ENCODE assay signal across 25 cellular contexts in the genomic region with DNA sequence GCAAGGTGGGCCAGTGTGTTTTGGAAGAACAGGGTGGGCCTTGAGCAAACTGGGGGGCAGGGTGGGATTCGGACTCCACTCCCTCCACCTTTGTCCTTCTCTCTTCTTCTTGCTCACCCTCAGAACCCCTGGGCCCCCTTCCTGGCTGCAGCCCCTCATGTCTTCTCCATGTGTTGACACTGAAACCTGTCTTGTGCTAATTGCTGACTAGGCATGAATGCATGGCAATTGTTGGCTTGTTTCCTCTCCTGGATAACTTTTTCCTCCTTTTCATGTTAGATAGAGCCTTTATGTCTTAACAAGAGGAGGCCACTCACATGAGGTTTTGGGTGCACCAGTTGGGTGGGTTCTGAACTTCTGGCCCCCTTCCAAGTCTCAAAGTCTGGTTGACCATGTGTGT.
"Had no signal": no experiment of that assay in that cellular context is flagged by ENCODE, and none has a peak within 500 bp of the region (broad histone marks: within the 10 kb centered on the region; RNA-seq: fewer than 3 reads in every experiment).

No MANE protein-coding gene starts in this region.

- H3K9me3 ChIP-seq: ascending aorta, breast epithelium had no signal

- DNase-seq: activated CD4-positive, alpha-beta memory T cell treated with anti-CD3 and anti-CD28 coated beads for 36 hours; activated CD4-positive, alpha-beta T cell treated with anti-CD3 and anti-CD28 coated beads for 36 hours; activated CD4-positive, alpha-beta T cell treated with anti-CD3 and anti-CD28 coated beads, Interleukin-2, amount 10 ng/mL, durations not matched to agents 24 days and 14 days; activated CD4-positive, CD25-positive, alpha-beta regulatory T cell; activated CD4-positive, CD25-positive, alpha-beta regulatory T cell treated with anti-CD3 and anti-CD28 coated beads, Interleukin-2, amount 50 U/mL, for 72 hours; activated CD8-positive, alpha-beta memory T cell treated with anti-CD3 and anti-CD28 coated beads, Interleukin-2, amount 10 ng/mL, durations not matched to agents 7 days and 5 days; activated CD8-positive, alpha-beta memory T cell treated with anti-CD3 and anti-CD28 coated beads, Interleukin-2, amount 50 U/mL, for 4 hours; activated CD8-positive, alpha-beta T cell treated with anti-CD3 and anti-CD28 coated beads, Interleukin-2, amount 10 ng/mL, durations not matched to agents 7 days and 5 days; activated gamma-delta T cell; activated naive CD4-positive, alpha-beta T cell; activated naive CD4-positive, alpha-beta T cell treated with anti-CD3 and anti-CD28 coated beads, Interleukin-2, amount 10 ng/mL, durations not matched to agents 7 days and 5 days; activated naive CD8-positive, alpha-beta T cell treated with anti-CD3 and anti-CD28 coated beads, Interleukin-2, amount 10 ng/mL, durations not matched to agents 7 days and 5 days; activated T-cell treated with anti-CD3 and anti-CD28 coated beads, Interleukin-2, amount 50 U/mL, for 1 hour; activated T-cell treated with anti-CD3 and anti-CD28 coated beads, Interleukin-2, amount 50 U/mL, for 72 hours; cortex of kidney; dermis blood vessel endothelial cell; effector CD8-positive, alpha-beta T cell; foreskin fibroblast; T-helper 2 cell had no signal

- H3K27me3 Mint-ChIP-seq: activated CD4-positive, alpha-beta memory T cell treated with anti-CD3 and anti-CD28 coated beads for 36 hours; activated CD4-positive, alpha-beta T cell treated with anti-CD3 and anti-CD28 coated beads, Interleukin-2, amount 10 ng/mL, durations not matched to agents 24 days and 14 days; activated CD8-positive, alpha-beta memory T cell treated with anti-CD3 and anti-CD28 coated beads, Interleukin-2, amount 10 ng/mL, durations not matched to agents 7 days and 5 days; activated naive CD4-positive, alpha-beta T cell treated with anti-CD3 and anti-CD28 coated beads, Interleukin-2, amount 10 ng/mL, durations not matched to agents 7 days and 5 days had no signal

- H3K4me1 Mint-ChIP-seq: activated CD4-positive, alpha-beta T cell treated with anti-CD3 and anti-CD28 coated beads for 36 hours; activated CD4-positive, alpha-beta T cell treated with anti-CD3 and anti-CD28 coated beads, Interleukin-2, amount 10 ng/mL, durations not matched to agents 24 days and 14 days; activated CD8-positive, alpha-beta memory T cell treated with anti-CD3 and anti-CD28 coated beads, Interleukin-2, amount 10 ng/mL, durations not matched to agents 7 days and 5 days; activated naive CD4-positive, alpha-beta T cell treated with anti-CD3 and anti-CD28 coated beads, Interleukin-2, amount 10 ng/mL, durations not matched to agents 7 days and 5 days; activated naive CD8-positive, alpha-beta T cell treated with anti-CD3 and anti-CD28 coated beads, Interleukin-2, amount 10 ng/mL, durations not matched to agents 7 days and 5 days had no signal

- H3K4me3 ChIP-seq: ascending aorta, breast epithelium, cardiac muscle cell had no signal

- H3K27ac Mint-ChIP-seq: activated CD4-positive, alpha-beta memory T cell treated with anti-CD3 and anti-CD28 coated beads for 36 hours; activated CD4-positive, alpha-beta T cell treated with anti-CD3 and anti-CD28 coated beads for 36 hours; activated CD4-positive, alpha-beta T cell treated with anti-CD3 and anti-CD28 coated beads, Interleukin-2, amount 10 ng/mL, durations not matched to agents 24 days and 14 days; activated CD8-positive, alpha-beta memory T cell treated with anti-CD3 and anti-CD28 coated beads, Interleukin-2, amount 10 ng/mL, durations not matched to agents 7 days and 5 days; activated CD8-positive, alpha-beta T cell treated with anti-CD3 and anti-CD28 coated beads, Interleukin-2, amount 10 ng/mL, durations not matched to agents 7 days and 5 days; activated naive CD4-positive, alpha-beta T cell treated with anti-CD3 and anti-CD28 coated beads, Interleukin-2, amount 10 ng/mL, durations not matched to agents 7 days and 5 days; activated naive CD4-positive, alpha-beta T cell treated with anti-CD3 and anti-CD28 coated beads, Interleukin-2, amount 50 U/mL, for 72 hours; activated naive CD8-positive, alpha-beta T cell treated with anti-CD3 and anti-CD28 coated beads, Interleukin-2, amount 10 ng/mL, durations not matched to agents 7 days and 5 days; activated T-cell treated with anti-CD3 and anti-CD28 coated beads, Interleukin-2, amount 50 U/mL, for 72 hours; brain had no signal

- H3K27me3 ChIP-seq: ascending aorta, cardiac muscle cell had no signal

- H3K4me3 Mint-ChIP-seq: activated CD4-positive, alpha-beta memory T cell treated with anti-CD3 and anti-CD28 coated beads for 36 hours; activated CD4-positive, alpha-beta T cell treated with anti-CD3 and anti-CD28 coated beads for 36 hours; activated CD4-positive, alpha-beta T cell treated with anti-CD3 and anti-CD28 coated beads, Interleukin-2, amount 10 ng/mL, durations not matched to agents 24 days and 14 days; activated CD8-positive, alpha-beta memory T cell treated with anti-CD3 and anti-CD28 coated beads, Interleukin-2, amount 10 ng/mL, durations not matched to agents 7 days and 5 days; activated CD8-positive, alpha-beta T cell treated with anti-CD3 and anti-CD28 coated beads, Interleukin-2, amount 10 ng/mL, durations not matched to agents 7 days and 5 days; activated naive CD4-positive, alpha-beta T cell treated with anti-CD3 and anti-CD28 coated beads, Interleukin-2, amount 10 ng/mL, durations not matched to agents 7 days and 5 days; activated naive CD8-positive, alpha-beta T cell treated with anti-CD3 and anti-CD28 coated beads, Interleukin-2, amount 10 ng/mL, durations not matched to agents 7 days and 5 days; activated T-cell treated with anti-CD3 and anti-CD28 coated beads, Interleukin-2, amount 50 U/mL, for 72 hours; brain had no signal

- H3K4me1 ChIP-seq: ascending aorta, breast epithelium had no signal

- H3K27ac ChIP-seq: ascending aorta, breast epithelium, cardiac muscle cell had no signal

- ATAC-seq: activated CD4-positive, alpha-beta T cell treated with anti-CD3 and anti-CD28 coated beads for 36 hours; activated CD8-positive, alpha-beta memory T cell treated with anti-CD3 and anti-CD28 coated beads, Interleukin-2, amount 10 ng/mL, durations not matched to agents 7 days and 5 days; activated CD8-positive, alpha-beta T cell treated with anti-CD3 and anti-CD28 coated beads, Interleukin-2, amount 10 ng/mL, durations not matched to agents 7 days and 5 days; activated naive CD4-positive, alpha-beta T cell treated with anti-CD3 and anti-CD28 coated beads, Interleukin-2, amount 50 U/mL, for 72 hours; activated T-cell treated with anti-CD3 and anti-CD28 coated beads, Interleukin-2, amount 50 U/mL, for 72 hours; esophagus mucosa had no signal

- H3K36me3 Mint-ChIP-seq: activated CD4-positive, alpha-beta memory T cell treated with anti-CD3 and anti-CD28 coated beads for 36 hours; activated CD8-positive, alpha-beta memory T cell treated with anti-CD3 and anti-CD28 coated beads, Interleukin-2, amount 10 ng/mL, durations not matched to agents 7 days and 5 days; activated naive CD4-positive, alpha-beta T cell treated with anti-CD3 and anti-CD28 coated beads, Interleukin-2, amount 10 ng/mL, durations not matched to agents 7 days and 5 days; activated naive CD4-positive, alpha-beta T cell treated with anti-CD3 and anti-CD28 coated beads, Interleukin-2, amount 50 U/mL, for 72 hours; activated naive CD8-positive, alpha-beta T cell treated with anti-CD3 and anti-CD28 coated beads, Interleukin-2, amount 10 ng/mL, durations not matched to agents 7 days and 5 days had no signal

- H3K36me3 ChIP-seq: ascending aorta, breast epithelium, cardiac muscle cell had no signal

- H3K9me3 Mint-ChIP-seq: activated CD4-positive, alpha-beta memory T cell treated with anti-CD3 and anti-CD28 coated beads for 36 hours; activated CD4-positive, alpha-beta T cell treated with anti-CD3 and anti-CD28 coated beads, Interleukin-2, amount 10 ng/mL, durations not matched to agents 24 days and 14 days; activated naive CD4-positive, alpha-beta T cell treated with anti-CD3 and anti-CD28 coated beads, Interleukin-2, amount 10 ng/mL, durations not matched to agents 7 days and 5 days; activated naive CD8-positive, alpha-beta T cell treated with anti-CD3 and anti-CD28 coated beads, Interleukin-2, amount 10 ng/mL, durations not matched to agents 7 days and 5 days had no signal
